In genomic region chr5:138439537-138440225, GRCh38 we compare ENCODE assay signal across 1 cellular context.
A peak's percentile ranks its signal among the peaks of the same experiment; 100 is the strongest.
TF ChIP-seq lines count a peak whose summit lies in the region.

No MANE protein-coding gene starts in this region.

TF ChIP-seq in HepG2, 621 proteins besides CTCF, POLR2A, EP300 and RAD21 (continued from another document and continues in another):
- TF ChIP-seq ZIK1 (CRISPR knock-in tag; IDR thresholded peaks at IDR 0.05; ENCODE audit: borderline replicate concordance, low read depth) (no peak), IRF2 (CRISPR knock-in tag; IDR thresholded peaks at IDR 0.05) (no peak), SRSF9 (IDR thresholded peaks at IDR 0.05; ENCODE audit: borderline replicate concordance, insufficient read depth, low read depth, low read length, poor library complexity, severe bottlenecking) (no peak), GRHL1 (CRISPR knock-in tag; conservative IDR thresholded peaks at IDR 0.05) (no peak), JUNB (CRISPR knock-in tag; IDR thresholded peaks at IDR 0.05; ENCODE audit: borderline replicate concordance) (no peak), ATF7 (IDR thresholded peaks at IDR 0.05) (no peak), ATF7 (CRISPR knock-in tag; IDR thresholded peaks at IDR 0.05) (no peak), KDM6A (CRISPR knock-in tag; IDR thresholded peaks at IDR 0.05; ENCODE audit: low read depth) (no peak), ZFP82 (CRISPR knock-in tag; IDR thresholded peaks at IDR 0.05; ENCODE audit: borderline replicate concordance) (no peak), PCBP2 (optimal IDR thresholded peaks at IDR 0.05; ENCODE audit: low read depth, low read length, poor library complexity, severe bottlenecking) (no peak), KLF15 (CRISPR knock-in tag; IDR thresholded peaks at IDR 0.05; ENCODE audit: borderline replicate concordance) (no peak), ZNF709 (CRISPR knock-in tag; IDR thresholded peaks at IDR 0.05) (no peak), EED (CRISPR knock-in tag; IDR thresholded peaks at IDR 0.05) (no peak), HMGXB4 (CRISPR knock-in tag; IDR thresholded peaks at IDR 0.05; ENCODE audit: borderline replicate concordance in 1 of 2, low read depth in 1 of 2) (peak in 1 of 2 experiments; percentile 10; a peak in 1 of 4 replicates), CENPX (CRISPR knock-in tag; IDR thresholded peaks at IDR 0.05) (no peak), THAP7 (CRISPR knock-in tag; IDR thresholded peaks at IDR 0.05) (peak; percentile 69; the same call in 1 of the 2 replicates), MXD4 (CRISPR knock-in tag; IDR thresholded peaks at IDR 0.05) (no peak), DR1 (CRISPR knock-in tag; IDR thresholded peaks at IDR 0.05) (no peak), ARNT (IDR thresholded peaks at IDR 0.05) (no peak), ZNF580 (CRISPR knock-in tag; IDR thresholded peaks at IDR 0.05; ENCODE audit: borderline replicate concordance, low read depth) (no peak), ZNF18 (CRISPR knock-in tag; IDR thresholded peaks at IDR 0.05; ENCODE audit: insufficient replicate concordance) (no peak), SPEN (CRISPR knock-in tag; IDR thresholded peaks at IDR 0.05; ENCODE audit: low read depth) (no peak), ZNF761 (CRISPR knock-in tag; conservative IDR thresholded peaks at IDR 0.05) (no peak), ELK4 (CRISPR knock-in tag; IDR thresholded peaks at IDR 0.05; ENCODE audit: borderline replicate concordance) (no peak), ZNF30 (CRISPR knock-in tag; IDR thresholded peaks at IDR 0.05) (no peak), ZBTB14 (CRISPR knock-in tag; IDR thresholded peaks at IDR 0.05) (no peak), ZNF782 (CRISPR knock-in tag; IDR thresholded peaks at IDR 0.05; ENCODE audit: borderline replicate concordance) (no peak), ZNF776 (CRISPR knock-in tag; IDR thresholded peaks at IDR 0.05) (no peak), ZNF34 (CRISPR knock-in tag; IDR thresholded peaks at IDR 0.05; ENCODE audit: borderline replicate concordance) (no peak), ZNF768 (CRISPR knock-in tag; IDR thresholded peaks at IDR 0.05) (no peak), ZSCAN9 (CRISPR knock-in tag; IDR thresholded peaks at IDR 0.05; ENCODE audit: borderline replicate concordance) (no peak), NBN (conservative IDR thresholded peaks at IDR 0.05) (no peak), HBP1 (CRISPR knock-in tag; IDR thresholded peaks at IDR 0.05; ENCODE audit: low read depth) (0 out of 2 replicates have a peak, but pooled peaks have one; percentile 22), ZNF12 (CRISPR knock-in tag; IDR thresholded peaks at IDR 0.05) (no peak), ZNF788 (CRISPR knock-in tag; IDR thresholded peaks at IDR 0.05; ENCODE audit: borderline replicate concordance) (no peak), THYN1 (CRISPR knock-in tag; IDR thresholded peaks at IDR 0.05; ENCODE audit: borderline replicate concordance, low read depth) (0 out of 2 replicates have a peak, but pooled peaks have one; percentile 50), ZFX (CRISPR knock-in tag; IDR thresholded peaks at IDR 0.05; ENCODE audit: low read depth) (peak; percentile 54), BHLHE40 (IDR thresholded peaks at IDR 0.05; ENCODE audit: low read length) (no peak), KDM5A (IDR thresholded peaks at IDR 0.05; ENCODE audit: borderline replicate concordance, low read length) (no peak), NAIF1 (CRISPR knock-in tag; IDR thresholded peaks at IDR 0.05; ENCODE audit: borderline replicate concordance) (no peak), MED13 (CRISPR knock-in tag; IDR thresholded peaks at IDR 0.05) (no peak), SP2 (CRISPR knock-in tag; IDR thresholded peaks at IDR 0.05) (no peak), TFDP2 (CRISPR knock-in tag; IDR thresholded peaks at IDR 0.05) (no peak), ARHGAP35 (CRISPR knock-in tag; IDR thresholded peaks at IDR 0.05; ENCODE audit: borderline replicate concordance) (no peak), ZNF800 (CRISPR knock-in tag; IDR thresholded peaks at IDR 0.05) (no peak), ZNF343 (CRISPR knock-in tag; IDR thresholded peaks at IDR 0.05) (no peak), KLF13 (CRISPR knock-in tag; IDR thresholded peaks at IDR 0.05) (0 out of 2 replicates have a peak, but pooled peaks have one; percentile 37), LCORL (IDR thresholded peaks at IDR 0.05) (no peak), LCORL (CRISPR knock-in tag; IDR thresholded peaks at IDR 0.05) (0 out of 2 replicates have a peak, but pooled peaks have one; percentile 35), ZNF619 (CRISPR knock-in tag; IDR thresholded peaks at IDR 0.05) (no peak), TP53 (CRISPR knock-in tag; conservative IDR thresholded peaks at IDR 0.05) (no peak), SIN3B (IDR thresholded peaks at IDR 0.05; ENCODE audit: low read length) (no peak), XRCC5 (optimal IDR thresholded peaks at IDR 0.05; ENCODE audit: low read length) (no peak), MYC (CRISPR knock-in tag; IDR thresholded peaks at IDR 0.05; ENCODE audit: borderline replicate concordance) (0 out of 2 replicates have a peak, but pooled peaks have one; percentile 1), ZNF564 (CRISPR knock-in tag; IDR thresholded peaks at IDR 0.05) (no peak), KDM3A (CRISPR knock-in tag; IDR thresholded peaks at IDR 0.05; ENCODE audit: low read depth) (no peak), TEAD3 (CRISPR knock-in tag; optimal IDR thresholded peaks at IDR 0.05; ENCODE audit: borderline replicate concordance) (peak; percentile 24), EEA1 (CRISPR knock-in tag; IDR thresholded peaks at IDR 0.05; ENCODE audit: borderline replicate concordance) (0 out of 2 replicates have a peak, but pooled peaks have one; percentile 32), ZNF121 (CRISPR knock-in tag; IDR thresholded peaks at IDR 0.05) (no peak), CSRNP2 (CRISPR knock-in tag; conservative IDR thresholded peaks at IDR 0.05; ENCODE audit: low read depth) (no peak)
